ENCODE assay signal across 16 cellular contexts in the genomic region with DNA sequence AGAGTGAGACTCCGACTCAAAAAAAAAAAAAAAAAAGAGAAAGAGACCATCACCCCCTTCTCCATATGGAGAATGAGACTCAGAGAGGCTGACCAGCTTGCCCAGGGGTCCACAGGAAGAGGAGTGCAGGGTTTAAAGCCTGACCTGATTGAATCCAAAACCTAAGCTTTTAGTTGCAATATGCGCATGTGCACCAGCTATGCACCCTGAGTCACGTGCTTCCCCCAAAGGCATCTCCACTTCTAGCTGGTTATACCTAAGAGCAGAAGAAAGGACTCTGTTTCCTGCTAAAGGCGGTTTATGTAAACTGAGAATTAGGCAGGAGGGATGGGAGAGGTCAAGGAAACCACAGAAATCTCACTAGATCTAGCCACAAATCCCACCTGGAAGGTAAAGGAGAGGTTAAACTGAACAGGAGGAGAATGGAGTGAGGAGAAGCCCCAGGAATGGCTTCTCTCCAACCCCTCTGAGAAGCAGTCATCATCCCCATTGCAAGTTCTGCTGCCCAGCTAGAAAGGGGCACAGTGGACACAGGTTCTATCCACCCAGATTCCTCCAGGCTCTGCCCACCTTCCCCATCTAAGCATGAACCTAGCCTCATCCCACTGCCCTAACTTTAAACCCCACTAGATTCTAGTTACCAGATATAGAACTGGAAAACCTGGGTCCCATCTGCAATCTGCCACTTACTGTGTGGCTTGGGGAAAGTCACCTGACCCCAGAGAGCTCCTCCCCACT.
DNase-seq lines count a peak whose midpoint lies in the region; FAIRE-seq and TF ChIP-seq lines count a peak whose summit lies in the region.
"Had no signal": no experiment of that assay in that cellular context is flagged by ENCODE, and none has a peak within 500 bp of the region (broad histone marks: within the 10 kb centered on the region; RNA-seq: fewer than 3 reads in every experiment).

No MANE protein-coding gene starts in this region.

- no peak overlapping the region for H3K23ac ChIP-seq in H1 (ENCODE audit: insufficient read length)

- no peaks in the 10 kb centered on the region for H3K23me2 ChIP-seq in H1 (ENCODE audit: low read depth, low read length)

- H4K5ac ChIP-seq in H1 (ENCODE audit: insufficient read length, low read depth, low read length): no peak overlapping the region

- H2AFZ ChIP-seq in Karpas-422 (ENCODE audit: low read length) (no peak overlapping the region), H1 (ENCODE audit: low read length) (peak overlapping the region; percentile 85; the same call in 1 of the 2 replicates)

- H3K36me3 Mint-ChIP-seq in osteocyte (ENCODE audit: unreplicated experiment): no peaks in the 10 kb centered on the region
- H3K36me3 Mint-ChIP-seq: CD4-positive, alpha-beta memory T cell had no signal

- H3K9me2 ChIP-seq in Karpas-422 (replicated peaks; ENCODE audit: insufficient read depth, low read length): no peaks in the 10 kb centered on the region

- H3K27ac Mint-ChIP-seq in osteocyte (ENCODE audit: unreplicated experiment): no peak overlapping the region
- H3K27ac Mint-ChIP-seq: CD4-positive, alpha-beta memory T cell had no signal

- peaks cover 8% of the 10 kb centered on the region for H3K27me3 Mint-ChIP-seq in osteocyte (ENCODE audit: unreplicated experiment)
- H3K27me3 Mint-ChIP-seq: CD4-positive, alpha-beta memory T cell had no signal

- TF ChIP-seq RAD21 in H1 (IDR thresholded peaks at IDR 0.05 in 1 of 2, conservative IDR thresholded peaks at IDR 0.05 in 1 of 2; ENCODE audit: low read depth in 2 of 2, low read length in 2 of 2): no peak

- WGBS in H1 (ENCODE audit: extremely low coverage in 1 of 2, insufficient coverage in 1 of 2, insufficient read length in 1 of 2, insufficient replicate concordance in 2 of 2, low coverage in 1 of 2, low lambda C conversion rate in 2 of 2, missing lambda C conversion rate in 1 of 2), 2 experiments: 89% methylated on average over 3 of the region's 4 CpGs; no CpG with 5 or more reads in 1 of the 2 experiments

- H3K79me1 ChIP-seq in H1 (ENCODE audit: low read depth, low read length): no peaks in the 10 kb centered on the region

- H3K4me2 ChIP-seq in Karpas-422 (ENCODE audit: low read depth, low read length, poor library complexity, severe bottlenecking) (no peak overlapping the region), H1 (ENCODE audit: insufficient read depth in 1 of 2, low read depth in 2 of 2, low read length in 2 of 2) (no peak overlapping the region)
- H3K4me2 ChIP-seq: A549 had no signal

- H3K79me2 ChIP-seq in Karpas-422 (ENCODE audit: low read length) (no peaks in the 10 kb centered on the region), H1 (ENCODE audit: control insufficient read depth in 1 of 2, insufficient read depth in 2 of 2, low read length in 2 of 2) (no peaks in the 10 kb centered on the region)

- H3K9me3 Mint-ChIP-seq in osteocyte (ENCODE audit: unreplicated experiment): peaks cover 6% of the 10 kb centered on the region

- H3K4me3 ChIP-seq in Karpas-422 (ENCODE audit: low read length) (no peak overlapping the region), H1 (ENCODE audit: extremely low read depth in 1 of 4, insufficient read depth in 2 of 4, low read depth in 3 of 4, low read length in 4 of 4) (no peak overlapping the region)
- H3K4me3 ChIP-seq: A549 had no signal

- peak; percentile 19 for DNase-seq in ELF-1 (ENCODE audit: low read depth, low spot score)
- DNase-seq in Karpas-422: peak; percentile 53
- no peak for DNase-seq in H1 (ENCODE audit: low read depth in 1 of 2, low spot score in 2 of 2)
- peak; percentile 19 for DNase-seq in osteocyte (ENCODE audit: extremely low spot score, unreplicated experiment)
- DNase-seq in RKO (ENCODE audit: low spot score): no peak
- no peak for DNase-seq in RCC 7860 (ENCODE audit: low spot score)
- DNase-seq: BE2C; CD4-positive, alpha-beta memory T cell; DND-41; GF-D8 had no signal

- no peak overlapping the region for H2BK120ac ChIP-seq in H1 (replicated peaks; ENCODE audit: low read depth, low read length)

- H4K91ac ChIP-seq in H1 (replicated peaks; ENCODE audit: insufficient read length, low read length): no peak overlapping the region

- TF ChIP-seq EP300 in H1 (IDR thresholded peaks at IDR 0.05; ENCODE audit: borderline replicate concordance in 1 of 2, low read depth in 2 of 2, low read length in 2 of 2): no peak

- no peak overlapping the region for H3K18ac ChIP-seq in H1 (ENCODE audit: extremely low read depth, low read length)

- no peak overlapping the region for H3K27ac ChIP-seq in Karpas-422 (ENCODE audit: low read length)
- no peak overlapping the region for H3K27ac ChIP-seq in H1 (ENCODE audit: low read depth, low read length)
- H3K27ac ChIP-seq: A549, C4-2B had no signal

- no peak for TF ChIP-seq CTCF in H1 (IDR thresholded peaks at IDR 0.05; ENCODE audit: control extremely low read depth in 1 of 3, insufficient read depth in 1 of 3, low read depth in 1 of 3, low read length in 3 of 3)
- no peak for TF ChIP-seq CTCF in osteocyte (IDR thresholded peaks at IDR 0.05)

- H2BK20ac ChIP-seq in H1 (ENCODE audit: low read length): no peak overlapping the region

- H3K14ac ChIP-seq in H1 (ENCODE audit: insufficient read length): no peak overlapping the region

- H3K9ac ChIP-seq in Karpas-422 (ENCODE audit: low read length): no peak overlapping the region
- no peak overlapping the region for H3K9ac ChIP-seq in H1 (replicated peaks in 1 of 4; ENCODE audit: extremely low read depth in 1 of 4, low read depth in 3 of 4, low read length in 3 of 4)

- H3K9me3 ChIP-seq in Karpas-422 (ENCODE audit: low read length) (no peaks in the 10 kb centered on the region), H1 (ENCODE audit: insufficient read depth in 2 of 2, low read depth in 1 of 2, low read length in 1 of 2) (peaks cover 0 to 16% of the 10 kb centered on the region in 2 experiments; a peak in 2 of 4 replicates)
- H3K9me3 ChIP-seq: BE2C had no signal

- CTCF ChIA-PET in H1 (lab: Charles Lee; ENCODE audit: partially characterized antibody): interaction anchor here (0.5 to 2.2 kb wide), 2 partner anchors 77 to 1093 kb away, joined by 5 to 10 read pairs; no protein-coding TSS in a partner anchor

- FAIRE-seq in H1 (lab: Jason Lieb, UNC) (no peak), RCC 7860 (lab: Jason Lieb, UNC) (no peak)
- FAIRE-seq: A549, GM19239, H54, HepG2, HTR-8/SVneo had no signal

- no peaks in the 10 kb centered on the region for H3K4me1 Mint-ChIP-seq in osteocyte (ENCODE audit: unreplicated experiment)
- H3K4me1 Mint-ChIP-seq: CD4-positive, alpha-beta memory T cell had no signal

- POLR2A ChIA-PET in H1 (lab: Charles Lee; ENCODE audit: partially characterized antibody): no interaction called here

- H3K4me1 ChIP-seq in Karpas-422 (ENCODE audit: low read length): no peaks in the 10 kb centered on the region
- H3K4me1 ChIP-seq in H1 (replicated peaks in 1 of 4; ENCODE audit: control insufficient read depth in 3 of 4, insufficient read depth in 4 of 4, low read length in 3 of 4): no peaks in the 10 kb centered on the region; a peak in 1 of 7 replicates
- H3K4me1 ChIP-seq: A549, BE2C had no signal

- no peaks in the 10 kb centered on the region for H3K27me3 ChIP-seq in Karpas-422 (ENCODE audit: low read length)
- no peaks in the 10 kb centered on the region for H3K27me3 ChIP-seq in H1 (replicated peaks in 1 of 4; ENCODE audit: control insufficient read depth in 3 of 4, extremely low read depth in 1 of 4, insufficient read depth in 3 of 4, low read length in 3 of 4)
- H3K27me3 ChIP-seq: BE2C had no signal

- H3K56ac ChIP-seq in H1 (replicated peaks; ENCODE audit: insufficient read length, low read depth, low read length): no peak overlapping the region

- H2AK5ac ChIP-seq in H1 (ENCODE audit: low read depth, low read length): no peak overlapping the region

- no peaks in the 10 kb centered on the region for H4K20me1 ChIP-seq in Karpas-422 (ENCODE audit: insufficient read depth, low read depth, low read length)
- no peaks in the 10 kb centered on the region for H4K20me1 ChIP-seq in H1 (replicated peaks in 1 of 2; ENCODE audit: control insufficient read depth in 1 of 2, insufficient read depth in 2 of 2, low read length in 2 of 2)

- no peak for TF ChIP-seq POLR2A in H1 (IDR thresholded peaks at IDR 0.05; ENCODE audit: control extremely low read depth in 1 of 2, low read depth in 2 of 2, low read length in 2 of 2)

- H2BK5ac ChIP-seq in H1 (ENCODE audit: low read depth, low read length): no peak overlapping the region

- no peak overlapping the region for H3K4ac ChIP-seq in H1 (replicated peaks; ENCODE audit: insufficient read length, low read depth, low read length)

- H2BK15ac ChIP-seq in H1 (ENCODE audit: low read length): no peak overlapping the region

- no peak overlapping the region for H3K4me3 Mint-ChIP-seq in osteocyte (ENCODE audit: unreplicated experiment)
- H3K4me3 Mint-ChIP-seq: CD4-positive, alpha-beta memory T cell had no signal

- H2BK12ac ChIP-seq in H1 (ENCODE audit: low read depth, low read length): no peak overlapping the region

- H4K8ac ChIP-seq in H1 (ENCODE audit: extremely low read depth, insufficient read depth, low read length): no peak overlapping the region

- H3K36me3 ChIP-seq in Karpas-422 (ENCODE audit: insufficient read depth, low read length): no peaks in the 10 kb centered on the region
- H3K36me3 ChIP-seq in H1 (ENCODE audit: control insufficient read depth in 2 of 4, insufficient read depth in 4 of 4, low read length in 3 of 4): no peaks in the 10 kb centered on the region
- H3K36me3 ChIP-seq: BE2C had no signal

TF ChIP-seq in H1, 55 proteins besides CTCF, POLR2A, EP300 and RAD21 (continues in another document):
- no peak for TF ChIP-seq SP4 (IDR thresholded peaks at IDR 0.05; ENCODE audit: low read length)
- no peak for TF ChIP-seq POU5F1 (IDR thresholded peaks at IDR 0.05; ENCODE audit: low read depth, low read length)
- TF ChIP-seq CBX5 (IDR thresholded peaks at IDR 0.05; ENCODE audit: low read depth, low read length): no peak
- no peak for TF ChIP-seq RFX5 (IDR thresholded peaks at IDR 0.05; ENCODE audit: borderline replicate concordance, low read depth, low read length)
- no peak for TF ChIP-seq GABPA (IDR thresholded peaks at IDR 0.05; ENCODE audit: borderline replicate concordance, insufficient read depth, low read length)
- TF ChIP-seq ASH2L (IDR thresholded peaks at IDR 0.05; ENCODE audit: low read length): no peak
- no peak for TF ChIP-seq SUZ12 (IDR thresholded peaks at IDR 0.05; ENCODE audit: low read length)
- TF ChIP-seq TCF12 (IDR thresholded peaks at IDR 0.05; ENCODE audit: low read depth, low read length): no peak
- TF ChIP-seq USF2 (IDR thresholded peaks at IDR 0.05; ENCODE audit: low read length): no peak
- TF ChIP-seq CBX8 (IDR thresholded peaks at IDR 0.05; ENCODE audit: borderline replicate concordance, low read depth, low read length): no peak

Comparison
In these comparisons a context has a peak if more than half of its experiments do, and no peak if none do; other contexts are left out.
1. DNase-seq: peak in ELF-1 (single experiment), Karpas-422 (single experiment) and osteocyte (single experiment); none in H1 (0 of 2), RKO (single experiment) and RCC 7860 (single experiment).